ENCODE assay signal across 26 cellular contexts in the genomic region with DNA sequence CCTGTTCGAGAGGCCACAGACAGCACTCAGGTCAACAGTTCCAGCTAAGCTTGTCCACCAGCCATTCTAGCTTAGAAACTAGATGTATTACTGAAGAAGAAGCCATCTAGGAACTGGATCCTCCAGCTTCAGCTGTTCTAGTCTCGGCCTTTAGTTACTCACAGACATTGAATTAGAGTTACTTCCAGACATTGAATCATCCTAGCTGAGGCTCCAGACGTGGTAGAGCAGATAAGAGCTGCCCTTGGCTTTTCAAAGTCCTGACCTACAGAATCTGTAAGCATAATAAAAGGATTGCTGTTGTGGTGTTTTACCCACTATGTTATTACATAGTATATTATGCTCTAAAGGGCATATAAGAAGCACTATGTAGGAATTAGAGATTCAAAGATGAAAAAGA.
"Had no signal": no experiment of that assay in that cellular context is flagged by ENCODE, and none has a peak within 500 bp of the region (broad histone marks: within the 10 kb centered on the region; RNA-seq: fewer than 3 reads in every experiment).

No MANE protein-coding gene starts in this region.

- H3K27ac Mint-ChIP-seq: activated B cell treated with CpG ODN at 0.5 μM for 24 hours; activated CD4-positive, alpha-beta T cell treated with anti-CD3 and anti-CD28 coated beads for 36 hours; activated naive CD8-positive, alpha-beta T cell; activated T-cell treated with anti-CD3 and anti-CD28 coated beads, Interleukin-2, amount 50 U/mL, for 24 hours; activated T-helper 2 cell treated with anti-CD3 and anti-CD28 coated beads, Interferon-gamma antibody, Interleukin-2, Interleukin-4, amounts not matched to agents 10 μg/mL and 5 μg/mL and 100 μg/mL, durations not matched to agents 14 hours and 24 hours and 36 hours; dendritic cell treated with granulocyte-macrophage colony-stimulating factor and Interleukin-4, amounts not matched to agents 40 ng/mL and 50 ng/mL, for 4 days; nephron; stimulated activated memory B cell treated with anti-CD40 and anti-IgM and Interleukin-4, amounts not matched to agents 10 μg/mL and 1 μg/mL and 100 μg/mL, for 72 hours; T-helper 1 cell treated with Interleukin-12 subunit alpha and Interleukin-12 subunit beta and Interleukin-4 antibody, amounts not matched to agents 30 μg/mL and 1 μg/mL, for 36 hours had no signal

- H3K4me3 Mint-ChIP-seq: activated B cell treated with CpG ODN at 0.5 μM for 24 hours; activated CD4-positive, alpha-beta T cell treated with anti-CD3 and anti-CD28 coated beads for 36 hours; activated naive CD8-positive, alpha-beta T cell; activated T-cell treated with anti-CD3 and anti-CD28 coated beads, Interleukin-2, amount 50 U/mL, for 24 hours; dendritic cell treated with granulocyte-macrophage colony-stimulating factor and Interleukin-4, amounts not matched to agents 40 ng/mL and 50 ng/mL, for 4 days; nephron; stimulated activated memory B cell treated with anti-CD40 and anti-IgM and Interleukin-4, amounts not matched to agents 10 μg/mL and 1 μg/mL and 100 μg/mL, for 72 hours; T-helper 1 cell treated with Interleukin-12 subunit alpha and Interleukin-12 subunit beta and Interleukin-4 antibody, amounts not matched to agents 30 μg/mL and 1 μg/mL, for 36 hours had no signal

- H3K27me3 ChIP-seq: adrenal gland, gastrocnemius medialis, neutrophil, pancreas, right lobe of liver, uterus had no signal

- H3K27ac ChIP-seq: adrenal gland, gastrocnemius medialis, lower lobe of right lung, neutrophil, pancreas, right lobe of liver, uterus had no signal

- H3K9me3 Mint-ChIP-seq: activated B cell treated with CpG ODN at 0.5 μM for 24 hours; activated T-cell treated with anti-CD3 and anti-CD28 coated beads, Interleukin-2, amount 50 U/mL, for 24 hours; activated T-helper 2 cell treated with anti-CD3 and anti-CD28 coated beads, Interferon-gamma antibody, Interleukin-2, Interleukin-4, amounts not matched to agents 10 μg/mL and 5 μg/mL and 100 μg/mL, durations not matched to agents 14 hours and 24 hours and 36 hours; dendritic cell treated with granulocyte-macrophage colony-stimulating factor and Interleukin-4, amounts not matched to agents 40 ng/mL and 50 ng/mL, for 4 days; nephron; stimulated activated memory B cell treated with anti-CD40 and anti-IgM and Interleukin-4, amounts not matched to agents 10 μg/mL and 1 μg/mL and 100 μg/mL, for 72 hours; T-helper 1 cell treated with Interleukin-12 subunit alpha and Interleukin-12 subunit beta and Interleukin-4 antibody, amounts not matched to agents 30 μg/mL and 1 μg/mL, for 36 hours had no signal

- H3K4me1 Mint-ChIP-seq: activated B cell treated with CpG ODN at 0.5 μM for 24 hours; activated CD4-positive, alpha-beta T cell treated with anti-CD3 and anti-CD28 coated beads for 36 hours; nephron; stimulated activated memory B cell treated with anti-CD40 and anti-IgM and Interleukin-4, amounts not matched to agents 10 μg/mL and 1 μg/mL and 100 μg/mL, for 72 hours had no signal

- H3K9me3 ChIP-seq: adrenal gland, gastrocnemius medialis, lower lobe of right lung, neutrophil, pancreas, right lobe of liver, uterus had no signal

- DNase-seq: activated B cell treated with CpG ODN at 0.5 μM for 24 hours; activated CD4-positive, alpha-beta T cell treated with anti-CD3 and anti-CD28 coated beads for 36 hours; activated CD4-positive, alpha-beta T cell treated with anti-CD3 and anti-CD28 coated beads, Interleukin-2, amount 50 U/mL, for 4 hours; activated CD8-positive, alpha-beta memory T cell treated with anti-CD3 and anti-CD28 coated beads for 24 hours; activated CD8-positive, alpha-beta memory T cell treated with anti-CD3 and anti-CD28 coated beads, Interleukin-2, amount 50 U/mL, for 4 hours; activated naive CD4-positive, alpha-beta T cell; activated T-cell treated with anti-CD3 and anti-CD28 coated beads, Interleukin-2, amount 50 U/mL, for 24 hours; effector CD8-positive, alpha-beta T cell; gastrocnemius medialis; lower lobe of right lung; midbrain; pancreas; right lobe of liver; small intestine; stimulated activated CD4-positive, alpha-beta T cell treated with anti-CD3 and anti-CD28 coated beads, Interleukin-15, amount 100 ng/mL, for 24 hours; T1000; trophoblast cell; uterus had no signal

- H3K27me3 Mint-ChIP-seq: activated B cell treated with CpG ODN at 0.5 μM for 24 hours; activated CD4-positive, alpha-beta T cell treated with anti-CD3 and anti-CD28 coated beads for 36 hours; activated naive CD8-positive, alpha-beta T cell; activated T-cell treated with anti-CD3 and anti-CD28 coated beads, Interleukin-2, amount 50 U/mL, for 24 hours; dendritic cell treated with granulocyte-macrophage colony-stimulating factor and Interleukin-4, amounts not matched to agents 40 ng/mL and 50 ng/mL, for 4 days; stimulated activated memory B cell treated with anti-CD40 and anti-IgM and Interleukin-4, amounts not matched to agents 10 μg/mL and 1 μg/mL and 100 μg/mL, for 72 hours had no signal

- H3K4me1 ChIP-seq: adrenal gland, gastrocnemius medialis, lower lobe of right lung, pancreas, right lobe of liver, uterus had no signal

- H3K36me3 ChIP-seq: adrenal gland, gastrocnemius medialis, lower lobe of right lung, pancreas, right lobe of liver, uterus had no signal

- H3K4me3 ChIP-seq: adrenal gland, gastrocnemius medialis, lower lobe of right lung, pancreas, right lobe of liver, uterus had no signal
